ENCODE assay signal across 16 cellular contexts in the genomic region with DNA sequence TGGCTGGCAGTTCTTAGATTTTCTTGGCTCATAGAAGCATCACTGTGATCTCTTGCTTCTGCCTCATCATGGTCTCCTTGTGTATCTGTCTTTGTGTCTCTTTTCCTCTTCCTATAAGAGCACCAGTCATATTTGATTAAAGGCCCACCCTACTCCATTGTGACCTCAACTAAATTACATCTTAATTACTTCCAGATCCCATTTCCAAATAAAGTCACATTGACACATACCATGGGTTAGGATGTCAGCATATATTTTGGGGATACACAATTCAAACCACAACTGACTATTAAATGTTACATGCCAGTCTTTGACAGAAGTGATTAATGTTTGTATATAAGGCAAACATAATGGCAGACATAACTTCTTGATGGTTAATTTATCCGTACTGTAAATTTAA. TPM values are rescaled to one million over a fixed set of nuclear protein-coding genes. Genes with fewer than 3 reads are reported as not detected.
DNase-seq lines count a peak whose midpoint lies in the region; ATAC-seq and TF ChIP-seq lines count a peak whose summit lies in the region.
"Had no signal": no experiment of that assay in that cellular context is flagged by ENCODE, and none has a peak within 500 bp of the region (broad histone marks: within the 10 kb centered on the region; RNA-seq: fewer than 3 reads in every experiment).

No MANE protein-coding gene starts in this region.

- DNase-seq in SK-N-SH = no peak
- DNase-seq in RPMI7951 (ENCODE audit: low read depth) = peak; percentile 33
- peak; percentile 36 for DNase-seq in fibroblast of mammary gland (ENCODE audit: low read depth)
- no peak for DNase-seq in NOMO-1 treated with dmso at 0.1 percent for 144 hours (lab: John Stamatoyannopoulos, UW; ENCODE audit: unreplicated experiment)
- DNase-seq in mucosa of descending colon = no peak
- DNase-seq: 8988T; ACHN; C1 segment of cervical spinal cord; Calu3; CD4-positive, alpha-beta T cell; DMS 273 treated with DMSO at 0.1 percent for 48 hours; GM23248 had no signal

- no peak for TF ChIP-seq CTCF in SK-N-SH (IDR thresholded peaks at IDR 0.05)
- no peak for TF ChIP-seq CTCF in fibroblast of mammary gland (conservative IDR thresholded peaks at IDR 0.05; ENCODE audit: control insufficient read depth, insufficient read depth, low read depth, low read length)
- no peak for TF ChIP-seq CTCF in mucosa of descending colon (IDR thresholded peaks at IDR 0.05)

- no peaks in the 10 kb centered on the region for H3K27me3 ChIP-seq in SK-N-SH (ENCODE audit: insufficient read depth)

- CTCF ChIA-PET in SK-N-SH (lab: Yijun Ruan, JAX) = no interaction called here

- POLR2A ChIA-PET in SK-N-SH (lab: Yijun Ruan, JAX) = no interaction called here

- H3K9me3 ChIP-seq in SK-N-SH (no peaks in the 10 kb centered on the region), mucosa of descending colon (no peaks in the 10 kb centered on the region)

- H4K20me1 ChIP-seq in SK-N-SH (ENCODE audit: insufficient read depth) = no peaks in the 10 kb centered on the region

- H2AFZ ChIP-seq in SK-N-SH (ENCODE audit: low read depth) = no peak overlapping the region
- H2AFZ ChIP-seq: GM23248 had no signal

- H3K4me2 ChIP-seq in SK-N-SH = no peak overlapping the region

- H3K9ac ChIP-seq in SK-N-SH = no peak overlapping the region
- H3K9ac ChIP-seq: GM23248 had no signal

- intact Hi-C loops in mucosa of descending colon (cut with DNase I, micrococcal nuclease) = no loop called here

- peak in 1 of 2 experiments; percentile 42; a peak in 1 of 4 replicates for TF ChIP-seq EP300 in SK-N-SH (IDR thresholded peaks at IDR 0.05; ENCODE audit: borderline replicate concordance in 1 of 2, low read depth in 1 of 2, low read length in 1 of 2)

- TF ChIP-seq RAD21 in SK-N-SH (IDR thresholded peaks at IDR 0.05; ENCODE audit: low read length) = no peak

- H3K9me2 ChIP-seq in SK-N-SH = no peaks in the 10 kb centered on the region

- peaks cover 0 to 4% of the 10 kb centered on the region in 2 experiments for H3K36me3 ChIP-seq in SK-N-SH (replicated peaks in 1 of 2; ENCODE audit: control insufficient read depth in 1 of 2, insufficient read depth in 2 of 2, low read length in 1 of 2)
- no peaks in the 10 kb centered on the region for H3K36me3 ChIP-seq in mucosa of descending colon (ENCODE audit: low read depth)

- peak overlapping the region in 1 of 2 experiments; percentile 84; a peak in 2 of 4 replicates for H3K27ac ChIP-seq in SK-N-SH (ENCODE audit: low read depth in 2 of 2, low read length in 1 of 2)
- H3K27ac ChIP-seq: GM23248 had no signal

- no peak overlapping the region for H3K4me3 ChIP-seq in SK-N-SH (ENCODE audit: low read depth in 2 of 2, low read length in 1 of 2)
- H3K4me3 ChIP-seq in fibroblast of mammary gland (ENCODE audit: control insufficient read depth, low read depth, low read length) = no peak overlapping the region
- no peak overlapping the region for H3K4me3 ChIP-seq in mucosa of descending colon
- H3K4me3 ChIP-seq: GM23248 had no signal

- no peaks in the 10 kb centered on the region for H3F3A ChIP-seq in SK-N-SH (replicated peaks; ENCODE audit: insufficient read depth)

- no peaks in the 10 kb centered on the region for H3K79me2 ChIP-seq in SK-N-SH (ENCODE audit: insufficient read depth)

- 46% methylated on average over 1 of the region's 1 CpG for WGBS in SK-N-SH (ENCODE audit: low lambda C conversion rate)

- no peak for ATAC-seq in SK-N-SH treated with all-trans-retinoic acid at 6 μM for 48 hours
- no peak for ATAC-seq in HG03565 (IDR thresholded peaks at IDR 0.05; ENCODE audit: unreplicated experiment)
- no peak for ATAC-seq in mucosa of descending colon
- ATAC-seq: HCT116 had no signal

- H3K4me1 ChIP-seq in SK-N-SH (ENCODE audit: control insufficient read depth in 1 of 2, insufficient read depth in 2 of 2, low read depth in 1 of 2, low read length in 1 of 2) (peaks cover 0 to 10% of the 10 kb centered on the region in 2 experiments; a peak in 2 of 4 replicates), mucosa of descending colon (ENCODE audit: low read depth) (no peaks in the 10 kb centered on the region)

TF ChIP-seq in SK-N-SH, 30 proteins besides CTCF, POLR2A, EP300 and RAD21:
- TF ChIP-seq SMC3 (IDR thresholded peaks at IDR 0.05; ENCODE audit: low read depth, low read length) (no peak), TCF12 (IDR thresholded peaks at IDR 0.05) (peak; percentile 16; the same call in 1 of the 2 replicates)

TF ChIP-seq in SK-N-SH treated with all-trans-retinoic acid at 6 μM for 48 hours, 23 proteins besides CTCF, POLR2A, EP300 and RAD21:
- TF ChIP-seq ZFP3 (CRISPR knock-in tag; IDR thresholded peaks at IDR 0.05) (no peak), TOX (CRISPR knock-in tag; IDR thresholded peaks at IDR 0.05; ENCODE audit: borderline replicate concordance) (no peak), ESRRG (CRISPR knock-in tag; IDR thresholded peaks at IDR 0.05) (no peak)

RNA-seq across cellular contexts. Expression of a gene that starts 27.3 kb away (rescaled TPM):
- polyA plus RNA-seq in SK-N-SH (2012; rRNA removed) = 23.3 and 33.5 TPM in 2 replicates
- 28.7 and 30.2 TPM in 2 replicates for polyA plus RNA-seq in SK-N-SH (2012; cell fraction: cytosol; rRNA removed)
- 25.5 and 74.7 TPM in 2 replicates for polyA plus RNA-seq in SK-N-SH (2012; cell fraction: nucleus; rRNA removed)
- total RNA-seq in RPMI7951 (2014; rRNA removed; shearing (Covaris generic)) = 47.6 and 58.0 TPM in 2 replicates
- total RNA-seq in mucosa of descending colon = 10 to 100 TPM; 28.0 to 32.4 (median 31.0) TPM

RNA-seq across cellular contexts. Expression of a gene that starts 55.7 kb away (rescaled TPM):
- 2.0 and 2.4 TPM in 2 replicates for polyA plus RNA-seq in SK-N-SH (2012; rRNA removed)
- polyA plus RNA-seq in SK-N-SH (2012; cell fraction: cytosol; rRNA removed) = 2.8 and 3.0 TPM in 2 replicates
- 1.1 and 2.7 TPM in 2 replicates for polyA plus RNA-seq in SK-N-SH (2012; cell fraction: nucleus; rRNA removed)
- total RNA-seq in RPMI7951 (2014; rRNA removed; shearing (Covaris generic)) = 7.5 and 10.1 TPM in 2 replicates
- 1 to 10 TPM; 3.0 to 4.5 (median 4.3) TPM for total RNA-seq in mucosa of descending colon
- total RNA-seq: G401 had no signal

Comparison
In these comparisons a context has a peak if more than half of its experiments do, and no peak if none do; other contexts are left out.
1. DNase-seq: peak in RPMI7951 (single experiment) and fibroblast of mammary gland (single experiment); none in SK-N-SH (single experiment), NOMO-1 treated with dmso at 0.1 percent for 144 hours (single experiment) and mucosa of descending colon (0 of 3).